ENCODE assay signal across 8 cellular contexts in genomic region chr16:54285414-54286066, GRCh38. TPM values are rescaled to one million over a fixed set of nuclear protein-coding genes. Genes with fewer than 3 reads are reported as not detected.
DNase-seq lines count a peak whose midpoint lies in the region; ATAC-seq and TF ChIP-seq lines count a peak whose summit lies in the region.

No MANE protein-coding gene starts in this region.

- peak overlapping the region; percentile 99 for H3K27ac ChIP-seq in 22Rv1
- H3K27ac ChIP-seq in HEK293 (ENCODE audit: extremely low read depth, low read depth, low read length) = peak overlapping the region; percentile 98
- H3K27ac ChIP-seq in iPS DF 6.9 (ENCODE audit: low read length) = no peak overlapping the region
- H3K27ac ChIP-seq in thoracic aorta = peak overlapping the region in 1 of 2 donors; percentile 34

- H3K9me3 ChIP-seq in HEK293 (ENCODE audit: control insufficient read depth, insufficient read depth, low read depth, low read length) (no peaks in the 10 kb centered on the region), iPS DF 6.9 (ENCODE audit: control insufficient read depth, insufficient read depth, low read length) (no peaks in the 10 kb centered on the region), thoracic aorta (no peaks in the 10 kb centered on the region)

- DNase-seq in activated CD8-positive, alpha-beta memory T cell treated with anti-CD3 and anti-CD28 coated beads, Interleukin-2, amount 50 U/mL, for 48 hours = peak; percentile 50
- DNase-seq in iPS DF 6.9 (ENCODE audit: low read depth, low spot score) (no peak), thoracic aorta (ENCODE audit: low spot score) (no peak), GM10248 (ENCODE audit: extremely low spot score) (no peak)
- DNase-seq in activated CD4-positive, CD25-positive, alpha-beta regulatory T cell treated with anti-CD3 and anti-CD28 coated beads, Interleukin-2, amount 50 U/mL, for 72 hours = no peak
- no peak for DNase-seq in activated CD4-positive, alpha-beta T cell treated with anti-CD3 and anti-CD28 coated beads, Interleukin-2, amount 50 U/mL, for 48 hours

- ATAC-seq in thoracic aorta (ENCODE audit: insufficient number of reproducible peaks, low FRiP score, low read depth) = no peak

- no CpG with 5 or more reads among the region's 74 CpGs for WGBS in iPS DF 6.9 (ENCODE audit: insufficient coverage, insufficient read length)

- POLR2A ChIA-PET in HEK293 (lab: Yijun Ruan, JAX) = interaction anchor here (0.6 to 3.4 kb wide), 5 partner anchors 14 to 644 kb away, joined by 3 to 23 read pairs (median 3); partner anchors contain the start of gene IRX5
- POLR2A ChIA-PET in GM10248 (lab: Yijun Ruan, JAX) = no interaction called here

- TF ChIP-seq CTCF in 22Rv1 (IDR thresholded peaks at IDR 0.05) (no peak; the same call in 1 of the 2 replicates), HEK293 (tag by site-specific recombination; IDR thresholded peaks at IDR 0.05) (peak; percentile 75), thoracic aorta (IDR thresholded peaks at IDR 0.05) (no peak), GM10248 (IDR thresholded peaks at IDR 0.05; ENCODE audit: control extremely low read depth, extremely low read depth, low read depth, missing control alignments) (no peak)

- CTCF ChIA-PET in HEK293 (lab: Yijun Ruan, JAX) = interaction anchor here (0.6 to 1.4 kb wide), 4 partner anchors 394 to 756 kb away, joined by 3 read pairs; no protein-coding TSS in a partner anchor
- CTCF ChIA-PET in GM10248 (lab: Yijun Ruan, JAX) = no interaction called here

- H3K4me3 ChIP-seq in HEK293 (ENCODE audit: low read depth, low read length) (peak overlapping the region; percentile 65), iPS DF 6.9 (ENCODE audit: low read length) (peak overlapping the region; percentile 72; the same call in 1 of the 2 replicates), thoracic aorta (peak overlapping the region; percentile 87)

- H3K4me1 ChIP-seq in HEK293 (ENCODE audit: control insufficient read depth, insufficient read depth, low read length) (0 out of 2 replicates have a peak, but pooled peaks cover 2% of the 10 kb centered on the region), iPS DF 6.9 (ENCODE audit: control insufficient read depth, insufficient read depth, low read length) (peaks cover 5% of the 10 kb centered on the region; the same call in 1 of the 2 replicates), thoracic aorta (ENCODE audit: control insufficient read depth in 1 of 2, low read depth in 2 of 2) (peaks cover 8 to 40% of the 10 kb centered on the region in 2 donors)

- peaks cover 70% of the 10 kb centered on the region for H3K27me3 ChIP-seq in iPS DF 6.9 (ENCODE audit: control insufficient read depth, insufficient read depth, low read length)
- H3K27me3 ChIP-seq in thoracic aorta (replicated peaks; ENCODE audit: insufficient read depth) = peaks cover 12% of the 10 kb centered on the region

- H3K36me3 ChIP-seq in HEK293 (ENCODE audit: control insufficient read depth in 2 of 2, insufficient read depth in 1 of 2, low read length in 2 of 2) = peaks cover 10 to 29% of the 10 kb centered on the region in 2 experiments
- no peaks in the 10 kb centered on the region for H3K36me3 ChIP-seq in iPS DF 6.9 (ENCODE audit: control insufficient read depth, insufficient read depth, low read length)
- H3K36me3 ChIP-seq in thoracic aorta = no peaks in the 10 kb centered on the region

TF ChIP-seq in HEK293, 187 proteins besides CTCF, POLR2A, EP300 and RAD21 (continues in another document):
- TF ChIP-seq TSHZ1 (tag by site-specific recombination; IDR thresholded peaks at IDR 0.05; ENCODE audit: borderline replicate concordance) (no peak), ZNF529 (tag by site-specific recombination; IDR thresholded peaks at IDR 0.05; ENCODE audit: insufficient replicate concordance) (no peak), PRDM1 (tag by site-specific recombination; IDR thresholded peaks at IDR 0.05) (no peak), PATZ1 (tag by site-specific recombination; IDR thresholded peaks at IDR 0.05) (peak; percentile 29), ZNF398 (tag by site-specific recombination; IDR thresholded peaks at IDR 0.05) (peak; percentile 25; the same call in 1 of the 2 replicates), GLI2 (tag by site-specific recombination; IDR thresholded peaks at IDR 0.05; ENCODE audit: borderline replicate concordance, low read depth) (no peak), KLF10 (tag by site-specific recombination; IDR thresholded peaks at IDR 0.05) (0 out of 2 replicates have a peak, but pooled peaks have one; percentile 13), ZNF335 (tag by site-specific recombination; conservative IDR thresholded peaks at IDR 0.05) (peak; percentile 29; the same call in 1 of the 2 replicates), RBAK (tag by site-specific recombination; IDR thresholded peaks at IDR 0.05) (no peak), ZNF37A (tag by site-specific recombination; IDR thresholded peaks at IDR 0.05) (no peak), ZNF221 (tag by site-specific recombination; IDR thresholded peaks at IDR 0.05; ENCODE audit: borderline replicate concordance) (no peak), SP2 (tag by site-specific recombination; IDR thresholded peaks at IDR 0.05) (peak; percentile 52), INSM2 (tag by site-specific recombination; IDR thresholded peaks at IDR 0.05) (no peak)

RNA-seq across cellular contexts. Expression of gene IRX3, which starts 1.0 kb away (rescaled TPM):
- 1 to 10 TPM in 1 of 2 donors, under 1 TPM in 1; 0.95 to 2.0 TPM for total RNA-seq in thoracic aorta
